In genomic region chr11:113841691-113842090, GRCh38 we compare ENCODE assay signal across 15 cellular contexts. TPM values are rescaled to one million over a fixed set of nuclear protein-coding genes. Genes with fewer than 3 reads are reported as not detected.
DNase-seq lines count a peak whose midpoint lies in the region; ATAC-seq lines count a peak whose summit lies in the region.
"Had no signal": no experiment of that assay in that cellular context is flagged by ENCODE, and none has a peak within 500 bp of the region (broad histone marks: within the 10 kb centered on the region; RNA-seq: fewer than 3 reads in every experiment).

No MANE protein-coding gene starts in this region.

- H3K4me3 Mint-ChIP-seq in activated naive CD4-positive, alpha-beta T cell treated with anti-CD3 and anti-CD28 coated beads, Interleukin-2, amount 10 ng/mL, durations not matched to agents 7 days and 5 days: no peak overlapping the region
- peak overlapping the region; percentile 25 for H3K4me3 Mint-ChIP-seq in T-helper 17 cell
- H3K4me3 Mint-ChIP-seq in natural killer cell treated with Interleukin-12 subunit alpha and Interleukin-12 subunit beta and Interleukin-15 and Interleukin-18, amount 100 ng/mL, for 72 hours: peak overlapping the region; percentile 49

- peak overlapping the region; percentile 73 for H3K27ac Mint-ChIP-seq in activated naive CD4-positive, alpha-beta T cell treated with anti-CD3 and anti-CD28 coated beads, Interleukin-2, amount 10 ng/mL, durations not matched to agents 7 days and 5 days
- H3K27ac Mint-ChIP-seq in T-helper 17 cell: peak overlapping the region; percentile 2
- H3K27ac Mint-ChIP-seq in natural killer cell treated with Interleukin-12 subunit alpha and Interleukin-12 subunit beta and Interleukin-15 and Interleukin-18, amount 100 ng/mL, for 72 hours: peak overlapping the region; percentile 71 to 76

- no peaks in the 10 kb centered on the region for H3K9me3 Mint-ChIP-seq in activated naive CD4-positive, alpha-beta T cell treated with anti-CD3 and anti-CD28 coated beads, Interleukin-2, amount 10 ng/mL, durations not matched to agents 7 days and 5 days
- no peaks in the 10 kb centered on the region for H3K9me3 Mint-ChIP-seq in natural killer cell treated with Interleukin-12 subunit alpha and Interleukin-12 subunit beta and Interleukin-15 and Interleukin-18, amount 100 ng/mL, for 72 hours

- no peaks in the 10 kb centered on the region for H3K27me3 Mint-ChIP-seq in activated naive CD4-positive, alpha-beta T cell treated with anti-CD3 and anti-CD28 coated beads, Interleukin-2, amount 10 ng/mL, durations not matched to agents 7 days and 5 days
- H3K27me3 Mint-ChIP-seq in T-helper 17 cell: no peaks in the 10 kb centered on the region
- H3K27me3 Mint-ChIP-seq in natural killer cell treated with Interleukin-12 subunit alpha and Interleukin-12 subunit beta and Interleukin-15 and Interleukin-18, amount 100 ng/mL, for 72 hours: no peaks in the 10 kb centered on the region

- no peaks in the 10 kb centered on the region for H3K9me3 ChIP-seq in T-helper 17 cell (ENCODE audit: control insufficient read depth, low read length, poor library complexity, severe bottlenecking)
- H3K9me3 ChIP-seq: Peyer's patch had no signal

- no peak for DNase-seq in activated naive CD4-positive, alpha-beta T cell treated with anti-CD3 and anti-CD28 coated beads, Interleukin-2, amount 10 ng/mL, durations not matched to agents 7 days and 5 days
- no peak for DNase-seq in activated naive CD4-positive, alpha-beta T cell treated with Interleukin-2 at 50 U/mL for 16 hours
- DNase-seq in T-helper 17 cell (no peak), OCI-M2 (lab: John Stamatoyannopoulos, UW; ENCODE audit: unreplicated experiment) (no peak)
- DNase-seq in natural killer cell treated with Interleukin-12 subunit alpha and Interleukin-12 subunit beta and Interleukin-15 and Interleukin-18, amount 100 ng/mL, for 72 hours (ENCODE audit: low spot score): no peak
- no peak for DNase-seq in stimulated activated CD4-positive, alpha-beta T cell treated with anti-CD3 and anti-CD28 coated beads, Interleukin-4, amount 100 ng/mL, for 1 hour
- no peak for DNase-seq in activated CD4-positive, CD25-positive, alpha-beta regulatory T cell treated with anti-CD3 and anti-CD28 coated beads, Interleukin-2, amount 50 U/mL, for 72 hours
- DNase-seq: activated T-cell treated with anti-CD3 and anti-CD28 coated beads, Interleukin-2, amount 50 U/mL, for 48 hours; anterior cingulate cortex; GF-D8; NCI-H187 treated with DMSO at 0.1 percent for 48 hours; NCI-H510A; Peyer's patch; stimulated activated CD4-positive, alpha-beta T cell treated with anti-CD3 and anti-CD28 coated beads, Interleukin-15, amount 100 ng/mL, for 24 hours had no signal

- CTCF ChIA-PET in activated naive CD4-positive, alpha-beta T cell treated with anti-CD3 and anti-CD28 coated beads, Interleukin-2, amount 10 ng/mL, durations not matched to agents 7 days and 5 days (lab: Charles Lee): no interaction called here

- H3K4me1 Mint-ChIP-seq in activated naive CD4-positive, alpha-beta T cell treated with anti-CD3 and anti-CD28 coated beads, Interleukin-2, amount 10 ng/mL, durations not matched to agents 7 days and 5 days: peaks cover 13% of the 10 kb centered on the region
- H3K4me1 Mint-ChIP-seq in T-helper 17 cell: peaks cover 3% of the 10 kb centered on the region
- peaks cover 14 to 16% of the 10 kb centered on the region in 2 donors for H3K4me1 Mint-ChIP-seq in natural killer cell treated with Interleukin-12 subunit alpha and Interleukin-12 subunit beta and Interleukin-15 and Interleukin-18, amount 100 ng/mL, for 72 hours (ENCODE audit: low read depth in 2 of 2)

- ATAC-seq in HG02852 (IDR thresholded peaks at IDR 0.05; ENCODE audit: unreplicated experiment) (peak; percentile 21), T-helper 17 cell (no peak)
- ATAC-seq in natural killer cell treated with Interleukin-12 subunit alpha and Interleukin-12 subunit beta and Interleukin-15 and Interleukin-18, amount 100 ng/mL, for 72 hours: peak in 1 of 2 donors; percentile 53

- peaks cover 34% of the 10 kb centered on the region for H3K36me3 Mint-ChIP-seq in activated naive CD4-positive, alpha-beta T cell treated with anti-CD3 and anti-CD28 coated beads, Interleukin-2, amount 10 ng/mL, durations not matched to agents 7 days and 5 days
- H3K36me3 Mint-ChIP-seq in T-helper 17 cell (ENCODE audit: low read depth): peaks cover 6% of the 10 kb centered on the region
- peaks cover 11% of the 10 kb centered on the region for H3K36me3 Mint-ChIP-seq in natural killer cell treated with Interleukin-12 subunit alpha and Interleukin-12 subunit beta and Interleukin-15 and Interleukin-18, amount 100 ng/mL, for 72 hours

RNA-seq across cellular contexts. Expression of gene USP28, which starts 33.7 kb away (rescaled TPM):
- total RNA-seq in T-helper 17 cell: 10 to 100 TPM; 11.8 to 14.2 TPM
- 10 to 100 TPM; 63.7 to 67.3 TPM for total RNA-seq in natural killer cell treated with Interleukin-12 subunit alpha and Interleukin-12 subunit beta and Interleukin-15 and Interleukin-18, amount 100 ng/mL, for 72 hours

Comparison
In these comparisons a context has a peak if more than half of its experiments do, and no peak if none do; other contexts are left out.
1. H3K27ac Mint-ChIP-seq: peak in every context shown above with its lines; median percentile 74 in natural killer cell treated with Interleukin-12 subunit alpha and Interleukin-12 subunit beta and Interleukin-15 and Interleukin-18, amount 100 ng/mL, for 72 hours; 73 in activated naive CD4-positive, alpha-beta T cell treated with anti-CD3 and anti-CD28 coated beads, Interleukin-2, amount 10 ng/mL, durations not matched to agents 7 days and 5 days; 2 in T-helper 17 cell.
2. RNA of gene USP28, which starts 33.7 kb away (total RNA-seq): 63.7 to 67.3 TPM in natural killer cell treated with Interleukin-12 subunit alpha and Interleukin-12 subunit beta and Interleukin-15 and Interleukin-18, amount 100 ng/mL, for 72 hours; 11.8 to 14.2 TPM in T-helper 17 cell; every median in the first group is over 4 times any median in the second.